Comparison of ENCODE assay signal across 10 cellular contexts in the genomic region with DNA sequence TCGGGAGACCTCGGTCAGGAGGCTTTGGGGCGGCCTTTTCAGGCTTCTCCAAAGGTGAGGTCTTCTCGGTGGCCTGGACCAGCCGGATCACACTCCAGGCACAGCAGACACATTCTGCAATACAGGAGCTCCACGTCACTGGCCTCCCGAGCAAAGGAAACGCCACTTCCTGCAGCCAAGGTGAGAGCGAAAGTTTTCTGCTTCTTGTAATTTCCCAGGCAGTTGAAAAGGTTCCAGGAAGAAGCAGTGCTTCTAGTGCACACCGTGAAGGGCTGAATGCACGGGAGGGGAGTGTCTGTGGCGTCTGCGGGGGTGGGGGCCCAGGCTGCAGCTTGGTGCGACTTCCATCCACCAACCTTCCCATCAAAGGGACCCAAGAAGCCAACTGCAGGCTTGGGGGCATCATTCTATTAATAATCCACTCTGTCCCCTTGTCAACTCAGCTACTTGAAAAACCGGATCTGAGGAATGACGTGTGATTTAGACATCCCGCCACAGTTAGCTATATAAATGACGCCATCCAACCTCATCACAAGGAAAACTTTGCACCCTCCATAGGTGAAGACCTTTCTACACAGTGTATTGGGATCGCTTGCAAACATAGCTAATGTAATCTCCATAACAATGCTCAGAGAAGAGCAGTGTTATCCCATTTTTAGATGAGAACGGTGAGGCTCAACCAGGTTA.
DNase-seq lines count a peak whose midpoint lies in the region; ATAC-seq and TF ChIP-seq lines count a peak whose summit lies in the region.
"Had no signal": no experiment of that assay in that cellular context is flagged by ENCODE, and none has a peak within 500 bp of the region (broad histone marks: within the 10 kb centered on the region; RNA-seq: fewer than 3 reads in every experiment).

No MANE protein-coding gene starts in this region.

- no peak for TF ChIP-seq CTCF in activated CD8-positive, alpha-beta T cell treated with anti-CD3 and anti-CD28 coated beads for 36 hours (IDR thresholded peaks at IDR 0.05)
- TF ChIP-seq CTCF in epithelial cell of esophagus (IDR thresholded peaks at IDR 0.05; ENCODE audit: insufficient read depth, low read depth, low read length, missing control alignments): no peak

- ATAC-seq in GM19351 (IDR thresholded peaks at IDR 0.05; ENCODE audit: unreplicated experiment) (peak; percentile 34), GM19023 (IDR thresholded peaks at IDR 0.05; ENCODE audit: unreplicated experiment) (no peak)
- ATAC-seq in activated CD8-positive, alpha-beta T cell treated with anti-CD3 and anti-CD28 coated beads for 36 hours: peak; percentile 28

- intact Hi-C loops in activated CD8-positive, alpha-beta T cell treated with anti-CD3 and anti-CD28 coated beads for 36 hours (cut with micrococcal nuclease): loop anchor here (1.0 to 2.0 kb wide), 3 partner anchors 16 to 59 kb away; no protein-coding TSS in a partner anchor

- H3K36me3 Mint-ChIP-seq in activated CD8-positive, alpha-beta T cell treated with anti-CD3 and anti-CD28 coated beads for 36 hours (ENCODE audit: low read depth): peaks cover 79% of the 10 kb centered on the region
- H3K36me3 Mint-ChIP-seq: brain had no signal

- H3K4me3 Mint-ChIP-seq in activated CD8-positive, alpha-beta T cell treated with anti-CD3 and anti-CD28 coated beads for 36 hours: peak overlapping the region; percentile 65
- H3K4me3 Mint-ChIP-seq: brain had no signal

- H3K27ac Mint-ChIP-seq in activated CD8-positive, alpha-beta T cell treated with anti-CD3 and anti-CD28 coated beads for 36 hours: peak overlapping the region; percentile 99
- H3K27ac Mint-ChIP-seq: brain had no signal

- POLR2A ChIA-PET in activated CD8-positive, alpha-beta T cell treated with anti-CD3 and anti-CD28 coated beads for 36 hours (lab: Charles Lee): interaction anchor here (0.5 to 4.1 kb wide), 15 partner anchors 10 to 81 kb away, joined by 3 to 56 read pairs (median 10); a partner anchor contains a TSS

- no peak overlapping the region for H3K4me3 ChIP-seq in epithelial cell of esophagus (ENCODE audit: low read length)

- no peaks in the 10 kb centered on the region for H3K27me3 Mint-ChIP-seq in activated CD8-positive, alpha-beta T cell treated with anti-CD3 and anti-CD28 coated beads for 36 hours

- H3K4me1 Mint-ChIP-seq in activated CD8-positive, alpha-beta T cell treated with anti-CD3 and anti-CD28 coated beads for 36 hours (ENCODE audit: low read depth): peaks cover 91% of the 10 kb centered on the region

- CTCF ChIA-PET in activated CD8-positive, alpha-beta T cell treated with anti-CD3 and anti-CD28 coated beads for 36 hours (lab: Charles Lee): interaction anchor here (0.7 to 3.1 kb wide), 10 partner anchors 8 to 114 kb away, joined by 3 to 18 read pairs (median 7); a partner anchor contains a TSS

- DNase-seq in activated CD8-positive, alpha-beta T cell treated with anti-CD3 and anti-CD28 coated beads for 36 hours: peak; percentile 80
- DNase-seq in epithelial cell of esophagus (ENCODE audit: low read depth) (peak; percentile 26), OCI-M2 (lab: John Stamatoyannopoulos, UW; ENCODE audit: unreplicated experiment) (no peak), HPDE6-E6E7 (ENCODE audit: extremely low spot score) (no peak)
- DNase-seq in stimulated activated CD8-positive, alpha-beta memory T cell treated with anti-CD3 and anti-CD28 coated beads, Interleukin-15, amount 100 ng/mL, for 48 hours (ENCODE audit: low read depth in 2 of 2): peak; percentile 61 to 63
- DNase-seq in NK-92 treated with Interleukin-12 subunit alpha and Interleukin-12 subunit beta, amount 100 ng/mL, for 24 hours (lab: John Stamatoyannopoulos, UW): no peak
- DNase-seq: NCI-H1694 treated with DMSO at 0.1 percent for 48 hours had no signal

- H3K9me3 Mint-ChIP-seq in activated CD8-positive, alpha-beta T cell treated with anti-CD3 and anti-CD28 coated beads for 36 hours: peaks cover 5% of the 10 kb centered on the region

Comparison
In these comparisons a context has a peak if more than half of its experiments do, and no peak if none do; other contexts are left out.
1. DNase-seq: peak in activated CD8-positive, alpha-beta T cell treated with anti-CD3 and anti-CD28 coated beads for 36 hours (single experiment), epithelial cell of esophagus (single experiment) and stimulated activated CD8-positive, alpha-beta memory T cell treated with anti-CD3 and anti-CD28 coated beads, Interleukin-15, amount 100 ng/mL, for 48 hours (2 of 2); none in NK-92 treated with Interleukin-12 subunit alpha and Interleukin-12 subunit beta, amount 100 ng/mL, for 24 hours (single experiment), OCI-M2 (single experiment) and HPDE6-E6E7 (single experiment).